ENCODE assay signal across 8 cellular contexts in the genomic region with DNA sequence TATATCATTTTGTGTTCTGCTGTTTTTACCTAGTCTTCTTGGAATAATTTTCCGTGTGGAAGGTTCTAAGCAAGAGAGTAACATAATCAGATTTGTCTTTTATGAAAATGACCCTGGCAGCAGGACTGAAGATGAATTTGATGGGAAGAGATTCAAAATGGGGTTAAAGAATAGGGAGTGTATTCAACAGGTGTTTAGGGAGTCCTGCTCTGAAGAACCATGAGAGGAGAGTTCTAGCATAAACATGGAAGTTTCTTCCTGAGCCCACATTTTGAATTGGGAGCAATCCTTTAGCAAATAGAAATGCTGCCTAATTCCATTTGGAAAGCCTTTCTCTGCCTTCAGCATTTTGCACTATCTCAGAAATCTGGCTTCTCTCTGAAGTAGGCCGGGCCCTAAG.
"Had no signal": no experiment of that assay in that cellular context is flagged by ENCODE, and none has a peak within 500 bp of the region (broad histone marks: within the 10 kb centered on the region; RNA-seq: fewer than 3 reads in every experiment).

No MANE protein-coding gene starts in this region.

- ATAC-seq: GM23338, HepG2 had no signal

- DNase-seq: H9, HCEC 1CT, HFFc6, KBM-7 had no signal

- H3K4me3 ChIP-seq: GM23338 had no signal

- H3K9me3 Mint-ChIP-seq: GM23338, H9, HFFc6, IgD-negative memory B cell had no signal

- H3K27ac Mint-ChIP-seq: GM23338, HFFc6 had no signal

- H3K4me3 Mint-ChIP-seq: GM23338, H9, HFFc6, IgD-negative memory B cell had no signal

- H3K27me3 Mint-ChIP-seq: IgD-negative memory B cell had no signal

- H3K27ac ChIP-seq: HL-60 had no signal
